Comparison of ENCODE assay signal across 14 cellular contexts in the genomic region with DNA sequence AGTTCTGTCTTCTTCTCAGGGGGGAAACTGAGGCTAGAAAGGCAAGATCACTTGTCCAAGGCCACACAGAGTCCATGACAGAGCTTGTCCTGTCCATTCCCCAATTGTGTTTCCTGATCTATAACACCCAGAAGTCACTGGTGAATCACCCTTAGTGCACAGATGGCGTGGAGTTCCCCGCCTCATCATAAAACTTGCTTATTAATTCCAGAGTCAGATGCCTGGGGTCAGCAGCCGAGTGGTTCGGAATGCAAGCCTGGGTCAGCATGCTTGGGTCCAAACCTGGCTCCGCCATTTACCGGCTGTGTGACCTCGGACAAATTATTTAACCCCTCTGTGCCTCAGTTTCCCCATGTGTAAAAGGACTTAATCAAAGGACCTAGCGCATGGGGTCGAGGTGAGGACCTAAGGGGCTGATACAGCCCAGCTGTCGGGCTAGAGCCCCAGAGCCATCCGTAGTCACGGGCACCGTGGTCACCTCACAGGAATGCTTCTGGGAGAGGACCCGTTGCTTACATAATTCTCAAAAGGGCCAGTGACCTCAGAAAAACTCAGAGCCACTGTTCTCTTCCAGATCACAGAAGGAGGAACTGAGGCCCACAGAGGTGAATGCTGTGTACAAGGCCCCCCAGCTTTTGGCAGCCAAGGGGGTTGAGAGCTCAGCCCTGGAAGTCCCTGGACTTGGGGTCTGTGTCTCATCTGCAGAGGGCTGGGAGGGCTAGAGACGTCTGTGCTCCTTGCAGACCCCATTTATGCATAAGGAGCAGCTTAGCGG. TPM values are rescaled to one million over a fixed set of nuclear protein-coding genes. Genes with fewer than 3 reads are reported as not detected.
DNase-seq lines count a peak whose midpoint lies in the region; ATAC-seq and TF ChIP-seq lines count a peak whose summit lies in the region.
"Had no signal": no experiment of that assay in that cellular context is flagged by ENCODE, and none has a peak within 500 bp of the region (broad histone marks: within the 10 kb centered on the region; RNA-seq: fewer than 3 reads in every experiment).

No MANE protein-coding gene starts in this region.

- H3K27ac ChIP-seq in MM.1S (ENCODE audit: low read length) = peak overlapping the region; percentile 98
- H3K27ac ChIP-seq: parathyroid adenoma, vagina had no signal

- H3K79me2 ChIP-seq in MM.1S (ENCODE audit: low read length) = peaks cover 18% of the 10 kb centered on the region
- H3K79me2 ChIP-seq: parathyroid adenoma had no signal

- peak overlapping the region; percentile 88 for H3K4me3 Mint-ChIP-seq in activated CD8-positive, alpha-beta memory T cell treated with anti-CD3 and anti-CD28 coated beads, Interleukin-2, amount 10 ng/mL, durations not matched to agents 7 days and 5 days
- H3K4me3 Mint-ChIP-seq in central memory CD8-positive, alpha-beta T cell = peak overlapping the region; percentile 80

- H3K36me3 Mint-ChIP-seq in activated CD8-positive, alpha-beta memory T cell treated with anti-CD3 and anti-CD28 coated beads, Interleukin-2, amount 10 ng/mL, durations not matched to agents 7 days and 5 days = peaks cover 30% of the 10 kb centered on the region
- peaks cover 30% of the 10 kb centered on the region for H3K36me3 Mint-ChIP-seq in central memory CD8-positive, alpha-beta T cell (ENCODE audit: insufficient read depth)

- ATAC-seq in activated CD8-positive, alpha-beta memory T cell treated with anti-CD3 and anti-CD28 coated beads, Interleukin-2, amount 10 ng/mL, durations not matched to agents 7 days and 5 days = no peak
- ATAC-seq in central memory CD8-positive, alpha-beta T cell (replicated peaks; ENCODE audit: extremely low read depth, poor library complexity, severe bottlenecking) = no peak
- ATAC-seq in sciatic nerve = no peak

- peaks cover 46% of the 10 kb centered on the region for H3F3A ChIP-seq in MM.1S (ENCODE audit: insufficient read depth, low read length)

- peaks cover 8% of the 10 kb centered on the region for H3K9me3 Mint-ChIP-seq in activated CD8-positive, alpha-beta memory T cell treated with anti-CD3 and anti-CD28 coated beads, Interleukin-2, amount 10 ng/mL, durations not matched to agents 7 days and 5 days (ENCODE audit: low read depth)
- no peaks in the 10 kb centered on the region for H3K9me3 Mint-ChIP-seq in central memory CD8-positive, alpha-beta T cell

- H3K27ac Mint-ChIP-seq in activated CD8-positive, alpha-beta memory T cell treated with anti-CD3 and anti-CD28 coated beads, Interleukin-2, amount 10 ng/mL, durations not matched to agents 7 days and 5 days = peak overlapping the region; percentile 98
- peak overlapping the region; percentile 95 for H3K27ac Mint-ChIP-seq in central memory CD8-positive, alpha-beta T cell (ENCODE audit: low read depth)

- peak overlapping the region; percentile 42 for H2AFZ ChIP-seq in MM.1S (ENCODE audit: low read length)
- H2AFZ ChIP-seq: parathyroid adenoma had no signal

- no peaks in the 10 kb centered on the region for H3K36me3 ChIP-seq in MM.1S (replicated peaks; ENCODE audit: insufficient read depth, low read length)
- H3K36me3 ChIP-seq: vagina had no signal

- no peak for TF ChIP-seq CTCF in MM.1S (IDR thresholded peaks at IDR 0.05; ENCODE audit: low read length)

- peak overlapping the region; percentile 34 for H3K4me3 ChIP-seq in MM.1S (ENCODE audit: low read length)
- H3K4me3 ChIP-seq: vagina had no signal

- intact Hi-C loops in sciatic nerve (cut with DNase I) = no loop called here

- H3K9me2 ChIP-seq in MM.1S (replicated peaks; ENCODE audit: insufficient read depth, low read length) = no peaks in the 10 kb centered on the region

- peaks cover 16% of the 10 kb centered on the region; the same call in 1 of the 2 replicates for H3K27me3 ChIP-seq in MM.1S (replicated peaks; ENCODE audit: insufficient read depth, low read length)
- H3K27me3 ChIP-seq: vagina had no signal

- peaks cover 70% of the 10 kb centered on the region for H3K4me1 Mint-ChIP-seq in activated CD8-positive, alpha-beta memory T cell treated with anti-CD3 and anti-CD28 coated beads, Interleukin-2, amount 10 ng/mL, durations not matched to agents 7 days and 5 days
- H3K4me1 Mint-ChIP-seq in central memory CD8-positive, alpha-beta T cell = peaks cover 70% of the 10 kb centered on the region

- CTCF ChIA-PET in activated CD8-positive, alpha-beta memory T cell treated with anti-CD3 and anti-CD28 coated beads, Interleukin-2, amount 10 ng/mL, durations not matched to agents 7 days and 5 days (lab: Charles Lee) = interaction anchor here (0.8 to 16.0 kb wide), 17 partner anchors 8 to 1037 kb away, joined by 3 to 176 read pairs (median 6); a partner anchor contains a TSS

- peaks cover 32% of the 10 kb centered on the region for H3K4me1 ChIP-seq in MM.1S (ENCODE audit: low read length)
- H3K4me1 ChIP-seq: parathyroid adenoma had no signal

- H4K20me1 ChIP-seq in MM.1S (ENCODE audit: insufficient read depth, low read length) = no peaks in the 10 kb centered on the region

- DNase-seq in activated CD8-positive, alpha-beta memory T cell treated with anti-CD3 and anti-CD28 coated beads, Interleukin-2, amount 10 ng/mL, durations not matched to agents 7 days and 5 days = peak; percentile 36
- DNase-seq in activated CD8-positive, alpha-beta memory T cell treated with anti-CD3 and anti-CD28 coated beads for 24 hours = no peak
- DNase-seq in MM.1S (no peak), sciatic nerve (ENCODE audit: low spot score) (peak; percentile 53), NCI-H1417 treated with DMSO at 0.1 percent for 48 hours (lab: John Stamatoyannopoulos, UW) (no peak), retina (no peak), NOMO-1 treated with DMSO at 0.1 percent for 48 hours (lab: John Stamatoyannopoulos, UW; ENCODE audit: unreplicated experiment) (no peak)
- no peak for DNase-seq in central memory CD8-positive, alpha-beta T cell (ENCODE audit: low spot score in 2 of 2)
- DNase-seq: NCI-H1048 had no signal

- H3K9me3 ChIP-seq in MM.1S (replicated peaks; ENCODE audit: insufficient read depth, low read length) = no peaks in the 10 kb centered on the region
- H3K9me3 ChIP-seq: vagina had no signal

- H3K4me2 ChIP-seq in MM.1S (ENCODE audit: low read depth, low read length) = peak overlapping the region; percentile 97

- peaks cover 3% of the 10 kb centered on the region for H3K27me3 Mint-ChIP-seq in activated CD8-positive, alpha-beta memory T cell treated with anti-CD3 and anti-CD28 coated beads, Interleukin-2, amount 10 ng/mL, durations not matched to agents 7 days and 5 days
- no peaks in the 10 kb centered on the region for H3K27me3 Mint-ChIP-seq in central memory CD8-positive, alpha-beta T cell

- H3K9ac ChIP-seq in MM.1S (ENCODE audit: low read length) = peak overlapping the region; percentile 84
- H3K9ac ChIP-seq: parathyroid adenoma had no signal

RNA-seq across cellular contexts. Expression of a gene that starts 1.4 kb away (rescaled TPM):
- total RNA-seq in activated CD8-positive, alpha-beta memory T cell treated with anti-CD3 and anti-CD28 coated beads, Interleukin-2, amount 10 ng/mL, durations not matched to agents 7 days and 5 days = 10 to 100 TPM; 22.9 to 56.8 TPM
- 0.49 TPM for total RNA-seq in sciatic nerve
- total RNA-seq: H4, lung microvascular endothelial cell, Right ventricle myocardium superior had no signal

Comparison
In these comparisons a context has a peak if more than half of its experiments do, and no peak if none do; other contexts are left out.
1. DNase-seq: peak in activated CD8-positive, alpha-beta memory T cell treated with anti-CD3 and anti-CD28 coated beads, Interleukin-2, amount 10 ng/mL, durations not matched to agents 7 days and 5 days (single experiment) and sciatic nerve (single experiment); none in activated CD8-positive, alpha-beta memory T cell treated with anti-CD3 and anti-CD28 coated beads for 24 hours (single experiment), MM.1S (single experiment), central memory CD8-positive, alpha-beta T cell (0 of 2), NCI-H1417 treated with DMSO at 0.1 percent for 48 hours (single experiment), retina (single experiment) and NOMO-1 treated with DMSO at 0.1 percent for 48 hours (single experiment).
2. RNA of a gene that starts 1.4 kb away (total RNA-seq): 22.9 to 56.8 TPM in activated CD8-positive, alpha-beta memory T cell treated with anti-CD3 and anti-CD28 coated beads, Interleukin-2, amount 10 ng/mL, durations not matched to agents 7 days and 5 days; 0.49 TPM in sciatic nerve (single experiment); every median in the first group is over 10 times any median in the second.